1 cellular context compared by ENCODE assay signal in genomic region chr11:118005224-118006152, GRCh38.
TF ChIP-seq lines count a peak whose summit lies in the region.

No MANE protein-coding gene starts in this region.

TF ChIP-seq in HEK293, 187 proteins besides CTCF, POLR2A, EP300 and RAD21 (continued from another document):
- no peak for TF ChIP-seq REST (tag by site-specific recombination; IDR thresholded peaks at IDR 0.05)
